1 cellular context compared by ENCODE assay signal in the genomic region with DNA sequence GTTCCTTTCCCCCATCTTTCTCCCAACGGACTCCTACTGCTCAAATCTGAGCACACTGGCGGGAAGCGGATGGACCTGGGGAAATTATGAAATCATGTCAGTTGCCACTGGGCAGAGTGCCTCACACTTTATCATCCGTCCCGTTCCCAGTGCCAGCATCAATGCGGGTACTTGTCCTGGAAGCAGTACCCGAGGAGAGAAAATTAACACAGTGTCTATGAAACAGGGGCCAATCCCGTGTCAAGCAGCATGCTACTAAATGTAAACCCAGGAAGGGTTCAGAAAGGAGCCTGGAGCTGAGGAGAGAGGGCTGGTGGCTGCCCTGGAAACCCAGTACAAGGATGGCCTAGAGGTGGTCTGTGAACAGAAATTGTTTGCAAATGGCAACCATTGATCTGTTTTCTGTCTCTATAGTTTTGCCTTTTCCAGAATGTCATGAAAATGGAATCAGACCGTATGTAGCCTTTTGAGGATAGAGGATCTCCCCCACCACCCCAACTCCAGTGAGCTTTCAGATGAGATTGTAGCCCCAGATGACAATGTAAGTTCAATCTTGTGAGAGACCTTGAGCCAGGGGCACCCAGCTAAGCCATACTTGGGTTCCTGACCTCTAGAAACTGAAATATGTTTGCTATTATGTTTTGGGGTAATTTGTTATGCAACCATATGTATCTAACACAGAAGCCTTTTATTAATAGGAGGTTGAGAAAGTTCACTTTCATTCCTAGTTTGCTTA.
TF ChIP-seq lines count a peak whose summit lies in the region.

No MANE protein-coding gene starts in this region.

TF ChIP-seq in K562, 482 proteins besides CTCF, POLR2A, EP300 and RAD21 (continued from another document):
- TF ChIP-seq ZBTB33 (CRISPR knock-in tag; IDR thresholded peaks at IDR 0.05) (peak; percentile 52; the same call in 1 of the 2 replicates), ZBTB2 (IDR thresholded peaks at IDR 0.05) (0 out of 2 replicates have a peak, but pooled peaks have one; percentile 3)
